8 cellular contexts compared by ENCODE assay signal in the genomic region with DNA sequence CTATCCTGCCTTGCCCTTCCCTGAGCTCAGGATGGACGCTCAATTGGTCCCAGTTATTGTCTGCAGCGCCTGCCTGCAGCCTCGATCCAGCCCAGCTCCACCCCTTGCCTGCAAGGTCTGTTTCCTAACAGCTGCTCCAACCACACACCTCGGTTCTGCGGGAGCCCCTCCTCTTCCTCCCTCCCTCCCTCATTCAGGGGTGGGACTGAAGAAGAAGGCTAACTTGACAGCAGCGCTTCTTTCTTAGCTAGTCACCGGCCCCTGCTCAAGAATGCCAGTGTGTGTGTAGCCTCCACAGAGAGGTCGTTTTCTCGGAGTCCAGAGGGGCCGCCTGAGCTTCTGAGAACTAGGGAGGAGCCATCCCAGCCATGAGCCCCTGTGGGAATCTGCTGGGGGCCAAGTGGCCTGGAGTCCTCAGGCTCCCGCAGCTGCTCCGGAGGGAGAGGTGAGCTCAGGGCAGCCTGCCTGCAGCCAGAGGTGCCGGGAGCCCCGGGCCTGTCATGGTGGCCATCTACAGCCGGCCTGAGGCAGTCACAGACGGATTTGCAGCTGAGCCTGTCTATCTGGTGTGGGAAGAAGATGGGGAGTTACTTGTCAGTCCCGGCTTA. TPM values are rescaled to one million over a fixed set of nuclear protein-coding genes. Genes with fewer than 3 reads are reported as not detected.
DNase-seq lines count a peak whose midpoint lies in the region; ATAC-seq and TF ChIP-seq lines count a peak whose summit lies in the region.

No MANE protein-coding gene starts in this region.

- no peaks in the 10 kb centered on the region for H3K9me3 ChIP-seq in HAP-1

- no peak overlapping the region for H3K4me3 Mint-ChIP-seq in activated naive CD8-positive, alpha-beta T cell treated with anti-CD3 and anti-CD28 coated beads, Interleukin-2, amount 50 U/mL, for 24 hours
- H3K4me3 Mint-ChIP-seq in osteocyte (ENCODE audit: unreplicated experiment) = peak overlapping the region; percentile 91

- in situ Hi-C loops in HAP-1 (cut with MboI; ENCODE audit: low sequenced_read_pairs) = no loop called here

- TF ChIP-seq CTCF in osteocyte (IDR thresholded peaks at IDR 0.05) = no peak

- intact Hi-C loops in head of caudate nucleus (cut with DNase I) = no loop called here

- H3K27me3 ChIP-seq in HAP-1 (ENCODE audit: low read depth) = no peaks in the 10 kb centered on the region

- no peaks in the 10 kb centered on the region for H3K36me3 Mint-ChIP-seq in activated naive CD8-positive, alpha-beta T cell treated with anti-CD3 and anti-CD28 coated beads, Interleukin-2, amount 50 U/mL, for 24 hours (ENCODE audit: low read depth)
- no peaks in the 10 kb centered on the region for H3K36me3 Mint-ChIP-seq in osteocyte (ENCODE audit: unreplicated experiment)

- DNase-seq in HAP-1 (ENCODE audit: low spot score in 2 of 2) (peak; percentile 78 to 83), T follicular helper cell (ENCODE audit: low read depth) (peak; percentile 60), head of caudate nucleus (peak; percentile 35 to 96 (median 78)), osteocyte (ENCODE audit: extremely low spot score, unreplicated experiment) (peak; percentile 93), NCI-H128 (lab: John Stamatoyannopoulos, UW; ENCODE audit: unreplicated experiment) (no peak), NCI-H146 treated with DMSO at 0.1 percent for 48 hours (lab: John Stamatoyannopoulos, UW; ENCODE audit: unreplicated experiment) (no peak)
- DNase-seq in activated naive CD8-positive, alpha-beta T cell treated with anti-CD3 and anti-CD28 coated beads, Interleukin-2, amount 50 U/mL, for 24 hours = peak; percentile 42

- peaks cover 12% of the 10 kb centered on the region for H3K4me1 Mint-ChIP-seq in activated naive CD8-positive, alpha-beta T cell treated with anti-CD3 and anti-CD28 coated beads, Interleukin-2, amount 50 U/mL, for 24 hours
- H3K4me1 Mint-ChIP-seq in osteocyte (ENCODE audit: unreplicated experiment) = peaks cover 67% of the 10 kb centered on the region

- H3K4me3 ChIP-seq in HAP-1 = 0 out of 2 replicates have a peak overlapping the region, but pooled peaks have one; percentile 4

- no peaks in the 10 kb centered on the region for H3K9me3 Mint-ChIP-seq in activated naive CD8-positive, alpha-beta T cell treated with anti-CD3 and anti-CD28 coated beads, Interleukin-2, amount 50 U/mL, for 24 hours
- no peaks in the 10 kb centered on the region for H3K9me3 Mint-ChIP-seq in osteocyte (ENCODE audit: unreplicated experiment)

- H3K27ac Mint-ChIP-seq in activated naive CD8-positive, alpha-beta T cell treated with anti-CD3 and anti-CD28 coated beads, Interleukin-2, amount 50 U/mL, for 24 hours = no peak overlapping the region
- peak overlapping the region; percentile 90 for H3K27ac Mint-ChIP-seq in osteocyte (ENCODE audit: unreplicated experiment)

- H3K27me3 Mint-ChIP-seq in activated naive CD8-positive, alpha-beta T cell treated with anti-CD3 and anti-CD28 coated beads, Interleukin-2, amount 50 U/mL, for 24 hours = no peaks in the 10 kb centered on the region
- H3K27me3 Mint-ChIP-seq in osteocyte (ENCODE audit: unreplicated experiment) = no peaks in the 10 kb centered on the region

- peaks cover 22% of the 10 kb centered on the region for H3K4me1 ChIP-seq in HAP-1

- H3K27ac ChIP-seq in temporal lobe (ENCODE audit: low read depth, low read length) = peak overlapping the region; percentile 24

- ATAC-seq in activated naive CD8-positive, alpha-beta T cell treated with anti-CD3 and anti-CD28 coated beads, Interleukin-2, amount 50 U/mL, for 24 hours = peak; percentile 92

- no peaks in the 10 kb centered on the region for H3K36me3 ChIP-seq in HAP-1 (replicated peaks)

RNA-seq across cellular contexts. Expression of a gene that starts 36.1 kb away (rescaled TPM):
- total RNA-seq in osteocyte = 49.8 and 53.9 TPM in 2 replicates
- 14.0 TPM for total RNA-seq in temporal lobe

RNA-seq across cellular contexts. Expression of a gene that starts 44.0 kb away (rescaled TPM):
- total RNA-seq in osteocyte (10.3 and 13.0 TPM in 2 replicates), temporal lobe (17.5 TPM)

Comparison
In these comparisons a context has a peak if more than half of its experiments do, and no peak if none do; other contexts are left out.
1. DNase-seq: peak in HAP-1 (2 of 2), T follicular helper cell (single experiment), activated naive CD8-positive, alpha-beta T cell treated with anti-CD3 and anti-CD28 coated beads, Interleukin-2, amount 50 U/mL, for 24 hours (single experiment), head of caudate nucleus (42 of 42) and osteocyte (single experiment); none in NCI-H128 (single experiment) and NCI-H146 treated with DMSO at 0.1 percent for 48 hours (single experiment).